14 cellular contexts compared by ENCODE assay signal in genomic region chr13:113883314-113883811, GRCh38.
"Had no signal": no experiment of that assay in that cellular context is flagged by ENCODE, and none has a peak within 500 bp of the region (broad histone marks: within the 10 kb centered on the region; RNA-seq: fewer than 3 reads in every experiment).

No MANE protein-coding gene starts in this region.

- ATAC-seq: activated naive CD8-positive, alpha-beta T cell treated with anti-CD3 and anti-CD28 coated beads, Interleukin-2, amount 50 U/mL, for 24 hours; left ventricle myocardium superior; natural killer cell treated with Interleukin-12 subunit alpha and Interleukin-12 subunit beta and Interleukin-15 and Interleukin-18, amount 100 ng/mL, for 72 hours had no signal

- H3K9me3 ChIP-seq: sigmoid colon, spleen, stomach, thyroid gland had no signal

- H3K4me3 Mint-ChIP-seq: activated B cell treated with CpG ODN at 0.5 μM for 24 hours; activated naive CD4-positive, alpha-beta T cell treated with anti-CD3 and anti-CD28 coated beads for 36 hours; activated naive CD8-positive, alpha-beta T cell treated with anti-CD3 and anti-CD28 coated beads, Interleukin-2, amount 50 U/mL, for 24 hours; memory B cell; natural killer cell treated with Interleukin-12 subunit alpha and Interleukin-12 subunit beta and Interleukin-15 and Interleukin-18, amount 100 ng/mL, for 72 hours had no signal

- DNase-seq: activated B cell treated with CpG ODN at 0.5 μM for 24 hours; activated CD4-positive, alpha-beta T cell treated with anti-CD3 and anti-CD28 coated beads for 48 hours; activated naive CD4-positive, alpha-beta T cell treated with anti-CD3 and anti-CD28 coated beads for 36 hours; activated naive CD8-positive, alpha-beta T cell treated with anti-CD3 and anti-CD28 coated beads, Interleukin-2, amount 50 U/mL, for 24 hours; left ventricle myocardium superior; nucleus accumbens; sigmoid colon; spleen; stomach; T-helper 2 cell; thyroid gland had no signal

- H2AFZ ChIP-seq: hepatocyte had no signal

- H3K4me2 ChIP-seq: hepatocyte had no signal

- H3K4me3 ChIP-seq: hepatocyte, sigmoid colon, spleen, stomach, thyroid gland had no signal

- H3K27me3 ChIP-seq: hepatocyte, sigmoid colon, stomach, thyroid gland had no signal

- H3K79me2 ChIP-seq: hepatocyte had no signal

- H3K36me3 ChIP-seq: sigmoid colon, spleen, stomach, thyroid gland had no signal

- H3K27me3 Mint-ChIP-seq: activated naive CD8-positive, alpha-beta T cell treated with anti-CD3 and anti-CD28 coated beads, Interleukin-2, amount 50 U/mL, for 24 hours had no signal

- H3K27ac ChIP-seq: hepatocyte had no signal

- H3K27ac Mint-ChIP-seq: activated B cell treated with CpG ODN at 0.5 μM for 24 hours; activated naive CD4-positive, alpha-beta T cell treated with anti-CD3 and anti-CD28 coated beads for 36 hours; activated naive CD8-positive, alpha-beta T cell treated with anti-CD3 and anti-CD28 coated beads, Interleukin-2, amount 50 U/mL, for 24 hours; memory B cell had no signal

- H3K4me1 Mint-ChIP-seq: activated B cell treated with CpG ODN at 0.5 μM for 24 hours, memory B cell had no signal

- H3K9me3 Mint-ChIP-seq: activated B cell treated with CpG ODN at 0.5 μM for 24 hours; activated naive CD4-positive, alpha-beta T cell treated with anti-CD3 and anti-CD28 coated beads for 36 hours; activated naive CD8-positive, alpha-beta T cell treated with anti-CD3 and anti-CD28 coated beads, Interleukin-2, amount 50 U/mL, for 24 hours; memory B cell; natural killer cell treated with Interleukin-12 subunit alpha and Interleukin-12 subunit beta and Interleukin-15 and Interleukin-18, amount 100 ng/mL, for 72 hours had no signal
